ENCODE assay signal across 23 cellular contexts in the genomic region with DNA sequence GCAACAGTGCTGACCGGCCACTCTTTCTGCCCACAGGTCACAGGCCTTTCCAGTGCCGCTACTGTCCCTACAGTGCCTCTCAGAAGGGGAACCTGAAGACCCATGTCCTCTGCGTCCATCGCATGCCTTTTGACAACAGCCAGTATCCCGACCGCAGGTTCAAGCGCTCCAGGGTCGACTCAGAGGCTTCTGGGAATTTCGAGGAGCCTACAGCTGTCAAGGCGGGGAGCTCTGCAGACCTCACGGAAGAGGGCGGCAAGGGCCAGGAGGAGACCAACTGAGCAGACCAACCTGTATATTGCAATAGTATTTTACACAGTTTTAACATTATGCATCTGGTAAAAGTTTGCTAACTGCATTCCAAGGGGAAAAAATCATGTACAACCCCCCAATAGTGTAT.
"Had no signal": no experiment of that assay in that cellular context is flagged by ENCODE, and none has a peak within 500 bp of the region (broad histone marks: within the 10 kb centered on the region; RNA-seq: fewer than 3 reads in every experiment).

No MANE protein-coding gene starts in this region.

- H3K4me1 Mint-ChIP-seq: activated naive CD8-positive, alpha-beta T cell treated with anti-CD3 and anti-CD28 coated beads, Interleukin-2, amount 10 ng/mL, durations not matched to agents 7 days and 5 days; memory B cell; stimulated activated naive B cell treated with anti-CD40 and anti-IgM and Interleukin-4, amounts not matched to agents 10 μg/mL and 1 μg/mL and 100 μg/mL, for 72 hours had no signal

- H3K36me3 ChIP-seq: esophagus squamous epithelium, gastroesophageal sphincter, heart left ventricle, prostate gland, transverse colon had no signal

- H3K36me3 Mint-ChIP-seq: activated naive CD8-positive, alpha-beta T cell treated with anti-CD3 and anti-CD28 coated beads, Interleukin-2, amount 10 ng/mL, durations not matched to agents 7 days and 5 days; stimulated activated naive B cell treated with anti-CD40 and anti-IgM and Interleukin-4, amounts not matched to agents 10 μg/mL and 1 μg/mL and 100 μg/mL, for 72 hours had no signal

- DNase-seq: activated CD4-positive, alpha-beta T cell treated with anti-CD3 and anti-CD28 coated beads for 4 hours; activated CD4-positive, alpha-beta T cell treated with anti-CD3 and anti-CD28 coated beads, Interleukin-2, amount 50 U/mL, for 48 hours; activated CD4-positive, CD25-positive, alpha-beta regulatory T cell; activated naive CD4-positive, alpha-beta T cell treated with Interleukin-2 at 50 U/mL for 16 hours; activated naive CD8-positive, alpha-beta T cell treated with anti-CD3 and anti-CD28 coated beads, Interleukin-2, amount 10 ng/mL, durations not matched to agents 7 days and 5 days; activated T-cell treated with anti-CD3 and anti-CD28 coated beads, Interleukin-2, amount 50 U/mL, for 48 hours; amygdala; cerebellar nuclear complex; endodermal cell; esophagus squamous epithelium; heart left ventricle; islet precursor cell; left cardiac atrium; mucosa of descending colon; stimulated activated CD4-positive, alpha-beta T cell treated with anti-CD3 and anti-CD28 coated beads, Interleukin-2, amount 100 ng/mL, for 48 hours; stimulated activated CD8-positive, alpha-beta memory T cell treated with anti-CD3 and anti-CD28 coated beads, Interleukin-4, amount 100 ng/mL, for 48 hours; stimulated activated naive B cell treated with anti-CD40 and anti-IgM and Interleukin-4, amounts not matched to agents 10 μg/mL and 1 μg/mL and 100 μg/mL, for 72 hours; T1000; transverse colon had no signal

- H3K9me3 Mint-ChIP-seq: activated naive CD8-positive, alpha-beta T cell treated with anti-CD3 and anti-CD28 coated beads, Interleukin-2, amount 10 ng/mL, durations not matched to agents 7 days and 5 days; endodermal cell had no signal

- H3K27ac Mint-ChIP-seq: activated naive CD8-positive, alpha-beta T cell treated with anti-CD3 and anti-CD28 coated beads, Interleukin-2, amount 10 ng/mL, durations not matched to agents 7 days and 5 days; endodermal cell; memory B cell; stimulated activated naive B cell treated with anti-CD40 and anti-IgM and Interleukin-4, amounts not matched to agents 10 μg/mL and 1 μg/mL and 100 μg/mL, for 72 hours had no signal

- H3K4me3 Mint-ChIP-seq: activated naive CD8-positive, alpha-beta T cell treated with anti-CD3 and anti-CD28 coated beads, Interleukin-2, amount 10 ng/mL, durations not matched to agents 7 days and 5 days; endodermal cell; memory B cell; stimulated activated naive B cell treated with anti-CD40 and anti-IgM and Interleukin-4, amounts not matched to agents 10 μg/mL and 1 μg/mL and 100 μg/mL, for 72 hours had no signal

- H3K9me3 ChIP-seq: esophagus squamous epithelium, gastroesophageal sphincter, heart left ventricle, mucosa of descending colon, prostate gland, transverse colon had no signal

- H3K27me3 ChIP-seq: gastroesophageal sphincter, transverse colon had no signal

- ATAC-seq: gastroesophageal sphincter; heart left ventricle; left cardiac atrium; mucosa of descending colon; stimulated activated naive B cell treated with anti-CD40 and anti-IgM and Interleukin-4, amounts not matched to agents 10 μg/mL and 1 μg/mL and 100 μg/mL, for 72 hours had no signal

- H3K4me3 ChIP-seq: coronary artery, esophagus squamous epithelium, gastroesophageal sphincter, heart left ventricle, mucosa of descending colon, prostate gland, transverse colon had no signal

- H3K27ac ChIP-seq: coronary artery, esophagus squamous epithelium, gastroesophageal sphincter, heart left ventricle, prostate gland, transverse colon had no signal
